18 cellular contexts compared by ENCODE assay signal in genomic region chr10:109029870-109030269, GRCh38.
"Had no signal": no experiment of that assay in that cellular context is flagged by ENCODE, and none has a peak within 500 bp of the region (broad histone marks: within the 10 kb centered on the region; RNA-seq: fewer than 3 reads in every experiment).

No MANE protein-coding gene starts in this region.

- H3K4me3 Mint-ChIP-seq: activated CD4-positive, alpha-beta memory T cell treated with anti-CD3 and anti-CD28 coated beads for 36 hours; natural killer cell treated with Interleukin-12 subunit alpha and Interleukin-12 subunit beta and Interleukin-15 and Interleukin-18, amount 100 ng/mL, for 72 hours; type B pancreatic cell had no signal

- DNase-seq: activated CD4-positive, alpha-beta memory T cell treated with anti-CD3 and anti-CD28 coated beads for 36 hours; activated gamma-delta T cell treated with Interleukin-2 at 50 U/mL for 16 hours; activated T-cell treated with anti-CD3 and anti-CD28 coated beads, Interleukin-2, amount 50 U/mL, for 48 hours; caudate nucleus; colonic mucosa; effector memory CD4-positive, alpha-beta T cell; gastrocnemius medialis; heart right ventricle; islet precursor cell; left lung; psoas muscle; right lobe of liver; spleen; stimulated activated naive CD8-positive, alpha-beta T cell treated with anti-CD3 and anti-CD28 coated beads, Interleukin-15, Interleukin-2, amounts not matched to agents 100 U/mL and 50 U/mL, for 24 hours; T-helper 9 cell had no signal

- ATAC-seq: gastrocnemius medialis; heart right ventricle; left lung; natural killer cell treated with Interleukin-12 subunit alpha and Interleukin-12 subunit beta and Interleukin-15 and Interleukin-18, amount 100 ng/mL, for 72 hours; psoas muscle; right lobe of liver; stimulated activated naive CD8-positive, alpha-beta T cell treated with anti-CD3 and anti-CD28 coated beads, Interleukin-15, Interleukin-2, amounts not matched to agents 100 U/mL and 50 U/mL, for 24 hours had no signal

- H3K36me3 Mint-ChIP-seq: activated CD4-positive, alpha-beta memory T cell treated with anti-CD3 and anti-CD28 coated beads for 36 hours; natural killer cell treated with Interleukin-12 subunit alpha and Interleukin-12 subunit beta and Interleukin-15 and Interleukin-18, amount 100 ng/mL, for 72 hours; type B pancreatic cell had no signal

- H3K27ac Mint-ChIP-seq: activated CD4-positive, alpha-beta memory T cell treated with anti-CD3 and anti-CD28 coated beads for 36 hours; natural killer cell treated with Interleukin-12 subunit alpha and Interleukin-12 subunit beta and Interleukin-15 and Interleukin-18, amount 100 ng/mL, for 72 hours; type B pancreatic cell had no signal

- H3K4me3 ChIP-seq: colonic mucosa, gastrocnemius medialis, heart right ventricle, left lung, psoas muscle, right lobe of liver, spleen, suprapubic skin had no signal

- H3K27me3 Mint-ChIP-seq: activated CD4-positive, alpha-beta memory T cell treated with anti-CD3 and anti-CD28 coated beads for 36 hours; natural killer cell treated with Interleukin-12 subunit alpha and Interleukin-12 subunit beta and Interleukin-15 and Interleukin-18, amount 100 ng/mL, for 72 hours; type B pancreatic cell had no signal

- H3K9me3 Mint-ChIP-seq: activated CD4-positive, alpha-beta memory T cell treated with anti-CD3 and anti-CD28 coated beads for 36 hours; type B pancreatic cell had no signal
